ENCODE assay signal across 8 cellular contexts in the genomic region with DNA sequence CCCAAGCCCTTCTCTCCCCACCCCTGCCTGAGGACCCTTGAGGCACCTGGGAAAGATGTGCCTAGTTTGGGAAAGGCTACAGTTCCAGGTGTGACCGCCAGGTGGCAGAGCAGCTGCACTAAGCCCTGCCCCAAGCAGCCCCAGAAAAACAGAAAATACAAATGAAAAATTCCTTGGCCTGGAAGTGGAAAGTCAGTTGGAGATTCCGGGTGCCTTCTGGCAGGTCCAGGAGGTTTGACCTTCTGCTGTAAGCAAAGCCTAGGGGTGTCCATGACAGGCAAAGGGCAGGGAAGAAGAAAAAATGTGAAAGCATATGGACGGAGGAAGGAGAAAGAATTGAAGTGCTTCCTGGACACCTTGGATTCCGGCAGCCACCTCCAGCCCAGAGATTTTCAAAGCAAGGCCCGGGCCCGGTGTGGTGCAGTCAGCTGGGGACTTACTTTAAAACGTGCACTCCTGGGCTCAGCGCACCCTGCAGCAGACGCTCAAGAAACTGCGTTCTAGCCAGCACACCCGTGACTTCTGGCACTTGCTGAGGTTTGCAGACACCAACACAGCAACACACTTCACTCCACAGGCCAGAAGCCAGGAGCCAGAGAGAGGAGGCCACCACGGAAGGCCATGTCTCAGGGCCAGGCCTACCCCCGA.
A peak's percentile ranks its signal among the peaks of the same experiment; 100 is the strongest.
DNase-seq lines count a peak whose midpoint lies in the region; ATAC-seq and TF ChIP-seq lines count a peak whose summit lies in the region.

No MANE protein-coding gene starts in this region.

- H3K36me3 ChIP-seq in KOPT-K1 (ENCODE audit: insufficient read depth, low read length) (no peaks in the 10 kb centered on the region), WERI-Rb-1 (no peaks in the 10 kb centered on the region)

- peak overlapping the region; percentile 79 for H3K27ac ChIP-seq in KOPT-K1 (ENCODE audit: low read depth, low read length, poor library complexity, severe bottlenecking)
- peak overlapping the region; percentile 42 for H3K27ac ChIP-seq in WERI-Rb-1

- H3K9me3 ChIP-seq in KOPT-K1 (ENCODE audit: insufficient read depth, low read length, poor library complexity, severe bottlenecking) (no peaks in the 10 kb centered on the region), WERI-Rb-1 (ENCODE audit: severe bottlenecking) (no peaks in the 10 kb centered on the region)

- ATAC-seq in HG02759 (IDR thresholded peaks at IDR 0.05; ENCODE audit: unreplicated experiment) (no peak), GM19023 (IDR thresholded peaks at IDR 0.05; ENCODE audit: unreplicated experiment) (no peak)

- DNase-seq in DMS 273 treated with DMSO at 0.1 percent for 48 hours (lab: John Stamatoyannopoulos, UW): peak; percentile 2
- peak; percentile 72 for DNase-seq in WERI-Rb-1
- DNase-seq in central memory CD4-positive, alpha-beta T cell: peak; percentile 29
- peak; percentile 20 for DNase-seq in kidney glomerular epithelial cell (lab: John Stamatoyannopoulos, UW)
- peak; percentile 24 for DNase-seq in stimulated activated CD4-positive, alpha-beta T cell treated with anti-CD3 and anti-CD28 coated beads, Interleukin-2, amount 100 ng/mL, for 4 hours (ENCODE audit: low read depth)

- no peaks in the 10 kb centered on the region for H3K27me3 ChIP-seq in WERI-Rb-1 (ENCODE audit: insufficient read depth, low read depth, severe bottlenecking)

- TF ChIP-seq CTCF in WERI-Rb-1 (IDR thresholded peaks at IDR 0.05; ENCODE audit: low read depth, low read length): peak; percentile 91

- no peak overlapping the region for H3K4me3 ChIP-seq in WERI-Rb-1 (ENCODE audit: low read depth, low read length)

Comparison
In these comparisons a context has a peak if more than half of its experiments do, and no peak if none do; other contexts are left out.
1. DNase-seq: peak in every context shown above with its lines; median percentile 72 in WERI-Rb-1; 29 in central memory CD4-positive, alpha-beta T cell; 24 in stimulated activated CD4-positive, alpha-beta T cell treated with anti-CD3 and anti-CD28 coated beads, Interleukin-2, amount 100 ng/mL, for 4 hours; 20 in kidney glomerular epithelial cell; 2 in DMS 273 treated with DMSO at 0.1 percent for 48 hours.